8 cellular contexts compared by ENCODE assay signal in genomic region chr15:43791993-43792760, GRCh38. TPM values are rescaled to one million over a fixed set of nuclear protein-coding genes. Genes with fewer than 3 reads are reported as not detected.
A peak's percentile ranks its signal among the peaks of the same experiment; 100 is the strongest.
DNase-seq lines count a peak whose midpoint lies in the region; ATAC-seq and TF ChIP-seq lines count a peak whose summit lies in the region.

Gene SERF2, plus strand, starts transcription at chr15:43792320. Its CDS starts 57 bp downstream, at chr15:43792377.

- no peak for TF ChIP-seq EP300 in gastroesophageal sphincter (IDR thresholded peaks at IDR 0.05)

- H3K36me3 ChIP-seq in SK-N-MC (ENCODE audit: insufficient read depth, low read length), result peaks cover 41% of the 10 kb centered on the region
- H3K36me3 ChIP-seq in gastroesophageal sphincter, result peaks cover 0 to 36% of the 10 kb centered on the region in 2 donors

- CTCF ChIA-PET in activated naive CD4-positive, alpha-beta T cell treated with anti-CD3 and anti-CD28 coated beads, Interleukin-2, amount 10 ng/mL, durations not matched to agents 7 days and 5 days (lab: Charles Lee), result interaction anchor here (1.1 kb wide), 2 partner anchors 10 to 14 kb away, joined by 3 to 4 read pairs; no protein-coding TSS in a partner anchor

- H3K9me3 Mint-ChIP-seq in activated naive CD4-positive, alpha-beta T cell treated with anti-CD3 and anti-CD28 coated beads, Interleukin-2, amount 10 ng/mL, durations not matched to agents 7 days and 5 days, result no peaks in the 10 kb centered on the region

- peak within 1 kb of the TSS; percentile 97 for H3K27ac Mint-ChIP-seq in activated naive CD4-positive, alpha-beta T cell treated with anti-CD3 and anti-CD28 coated beads, Interleukin-2, amount 10 ng/mL, durations not matched to agents 7 days and 5 days

- peak within 1 kb of the TSS; percentile 95 for H3K4me3 Mint-ChIP-seq in activated naive CD4-positive, alpha-beta T cell treated with anti-CD3 and anti-CD28 coated beads, Interleukin-2, amount 10 ng/mL, durations not matched to agents 7 days and 5 days

- H3K9ac ChIP-seq in SK-N-MC (ENCODE audit: insufficient read length), result peak within 1 kb of the TSS; percentile 99

- TF ChIP-seq CTCF in HFF-Myc (IDR thresholded peaks at IDR 0.05; ENCODE audit: low read depth, low read length, missing control alignments) (no peak), NB4 (IDR thresholded peaks at IDR 0.05; ENCODE audit: low read depth, low read length) (no peak), gastroesophageal sphincter (IDR thresholded peaks at IDR 0.05) (no peak)

- 0% methylated on average over 12 to 14 of the region's 66 CpGs for WGBS in gastroesophageal sphincter (ENCODE audit: low coverage in 1 of 2), 2 donors

- peak; percentile 96 for TF ChIP-seq POLR2A in NB4 (IDR thresholded peaks at IDR 0.05; ENCODE audit: extremely low read depth, insufficient read length)
- TF ChIP-seq POLR2A in gastroesophageal sphincter (IDR thresholded peaks at IDR 0.05), result peak; percentile 96 to 97

- H3K9me3 ChIP-seq in SK-N-MC (ENCODE audit: low read depth, low read length) (no peaks in the 10 kb centered on the region), gastroesophageal sphincter (no peaks in the 10 kb centered on the region)

- no peaks in the 10 kb centered on the region for H3K27me3 Mint-ChIP-seq in activated naive CD4-positive, alpha-beta T cell treated with anti-CD3 and anti-CD28 coated beads, Interleukin-2, amount 10 ng/mL, durations not matched to agents 7 days and 5 days

- H3K4me3 ChIP-seq in HFF-Myc (replicated peaks; ENCODE audit: low read depth, low read length) (peak within 1 kb of the TSS; percentile 83), NB4 (ENCODE audit: low read depth, low read length) (peak within 1 kb of the TSS; percentile 95), SK-N-MC (peak within 1 kb of the TSS; percentile 93), gastroesophageal sphincter (peak within 1 kb of the TSS; percentile 72 to 97)

- peak; percentile 98 for ATAC-seq in gastroesophageal sphincter

- DNase-seq in GM03348 (ENCODE audit: low spot score) (peak; percentile 100), HFF-Myc (ENCODE audit: extremely low read depth, low read depth) (peak; percentile 94), NB4 (ENCODE audit: low read depth) (peak; percentile 100), SK-N-MC (ENCODE audit: low read depth, low spot score) (peak; percentile 76), non-pigmented ciliary epithelial cell (ENCODE audit: low read depth) (peak; percentile 97), superior temporal gyrus (ENCODE audit: extremely low spot score) (peak; percentile 99)
- peak; percentile 100 for DNase-seq in activated naive CD4-positive, alpha-beta T cell treated with anti-CD3 and anti-CD28 coated beads, Interleukin-2, amount 10 ng/mL, durations not matched to agents 7 days and 5 days

- peaks cover 5 to 48% (median 19%) of the 10 kb centered on the region in 3 donors for H3K4me1 ChIP-seq in gastroesophageal sphincter

- H3K4me1 Mint-ChIP-seq in activated naive CD4-positive, alpha-beta T cell treated with anti-CD3 and anti-CD28 coated beads, Interleukin-2, amount 10 ng/mL, durations not matched to agents 7 days and 5 days, result peaks cover 40% of the 10 kb centered on the region

- no peaks in the 10 kb centered on the region for H3K27me3 ChIP-seq in gastroesophageal sphincter

- H3K36me3 Mint-ChIP-seq in activated naive CD4-positive, alpha-beta T cell treated with anti-CD3 and anti-CD28 coated beads, Interleukin-2, amount 10 ng/mL, durations not matched to agents 7 days and 5 days, result peaks cover 43% of the 10 kb centered on the region

- H3K27ac ChIP-seq in SK-N-MC (peak within 1 kb of the TSS; percentile 94), gastroesophageal sphincter (peak within 1 kb of the TSS; percentile 94 to 99 (median 98))

RNA-seq across cellular contexts. Expression of gene SERF2, which starts in this region (rescaled TPM):
- 100 to 1,000 TPM; 518 to 789 (median 702) TPM for total RNA-seq in gastroesophageal sphincter

Comparison
In these comparisons a context has a peak if more than half of its experiments do, and no peak if none do; other contexts are left out.
1. Peak in every context shown above with its lines: DNase-seq, ATAC-seq, H3K4me3 ChIP-seq and H3K27ac ChIP-seq.